In genomic region chr14:89921896-89922548, GRCh38 we compare ENCODE assay signal across 14 cellular contexts. TPM values are rescaled to one million over a fixed set of nuclear protein-coding genes. Genes with fewer than 3 reads are reported as not detected.
DNase-seq lines count a peak whose midpoint lies in the region; ATAC-seq and TF ChIP-seq lines count a peak whose summit lies in the region.
"Had no signal": no experiment of that assay in that cellular context is flagged by ENCODE, and none has a peak within 500 bp of the region (broad histone marks: within the 10 kb centered on the region; RNA-seq: fewer than 3 reads in every experiment).

No MANE protein-coding gene starts in this region.

- peaks cover 9 to 10% of the 10 kb centered on the region in 2 donors for H3K4me1 ChIP-seq in gastrocnemius medialis
- H3K4me1 ChIP-seq in testis: no peaks in the 10 kb centered on the region
- H3K4me1 ChIP-seq: BLaER1 had no signal

- WGBS in testis, 2 donors: 92 to 96% methylated on average over 4 of the region's 4 CpGs

- no peak for DNase-seq in AG04450 (ENCODE audit: low read depth, low spot score)
- DNase-seq in HT1080 (ENCODE audit: low read depth): peak; percentile 95
- DNase-seq in caudate nucleus (lab: John Stamatoyannopoulos, UW): peak in 34 of 61 donors; percentile 7 to 79 (median 36)
- peak; percentile 78 for DNase-seq in kidney tubule cell (ENCODE audit: low spot score)
- no peak for DNase-seq in gastrocnemius medialis
- no peak for DNase-seq in testis
- DNase-seq in effector CD8-positive, alpha-beta T cell (lab: John Stamatoyannopoulos, UW): no peak
- DNase-seq: activated CD4-positive, CD25-positive, alpha-beta regulatory T cell treated with anti-CD3 and anti-CD28 coated beads, Interleukin-2, amount 50 U/mL, for 72 hours; naive thymus-derived CD8-positive, alpha-beta T cell; NCI-H446 treated with DMSO at 0.1 percent for 48 hours; stimulated activated CD4-positive, alpha-beta T cell treated with anti-CD3 and anti-CD28 coated beads, Interleukin-15, amount 100 ng/mL, for 24 hours had no signal

- POLR2A ChIA-PET in AG04450 (lab: Yijun Ruan, JAX): interaction anchor here (0.5 to 1.5 kb wide), 2 partner anchors 66 to 881 kb away, joined by 3 to 5 read pairs; no protein-coding TSS in a partner anchor

- H3K9me3 ChIP-seq in AG04450 (ENCODE audit: control insufficient read depth, insufficient read depth, low read length) (no peaks in the 10 kb centered on the region), gastrocnemius medialis (no peaks in the 10 kb centered on the region), testis (no peaks in the 10 kb centered on the region)
- H3K9me3 ChIP-seq: BLaER1 had no signal

- intact Hi-C loops in gastrocnemius medialis (cut with DNase I; ENCODE audit: low total_unique reads): no loop called here
- intact Hi-C loops in testis (cut with DNase I; ENCODE audit: low total_unique reads): no loop called here

- H3K27me3 ChIP-seq in AG04450 (ENCODE audit: control insufficient read depth, insufficient read depth, low read length) (no peaks in the 10 kb centered on the region), gastrocnemius medialis (no peaks in the 10 kb centered on the region), testis (no peaks in the 10 kb centered on the region)
- H3K27me3 ChIP-seq: BLaER1 had no signal

- no peak overlapping the region for H3K4me3 ChIP-seq in AG04450 (ENCODE audit: low read depth, low read length)
- H3K4me3 ChIP-seq in gastrocnemius medialis: no peak overlapping the region
- no peak overlapping the region for H3K4me3 ChIP-seq in testis
- H3K4me3 ChIP-seq: BLaER1 had no signal

- in situ Hi-C loops in gastrocnemius medialis (cut with MboI; ENCODE audit: low sequenced_read_pairs in 4 of 4): loop anchor here in 3 of 4 donors (25.0 kb wide), 3 partner anchors 485 to 1260 kb away; no protein-coding TSS in a partner anchor

- ATAC-seq in gastrocnemius medialis (no peak), GM19035 (IDR thresholded peaks at IDR 0.05; ENCODE audit: unreplicated experiment) (no peak)
- ATAC-seq: naive thymus-derived CD8-positive, alpha-beta T cell; Right ventricle myocardium inferior had no signal

- peak overlapping the region; percentile 39 for H3K27ac ChIP-seq in AG04450 (ENCODE audit: low read depth, low read length)
- peak overlapping the region; percentile 79 for H3K27ac ChIP-seq in caudate nucleus (ENCODE audit: low read depth, low read length)
- no peak overlapping the region for H3K27ac ChIP-seq in gastrocnemius medialis
- H3K27ac ChIP-seq in testis: no peak overlapping the region
- H3K27ac ChIP-seq: BLaER1 had no signal

- TF ChIP-seq POLR2A in gastrocnemius medialis (IDR thresholded peaks at IDR 0.05) (no peak), testis (IDR thresholded peaks at IDR 0.05) (no peak)

- CTCF ChIA-PET in AG04450 (lab: Charles Lee): interaction anchor here (1.6 to 1.8 kb wide), 2 partner anchors 12 to 16 kb away, joined by 5 to 12 read pairs; no protein-coding TSS in a partner anchor

- no peak for TF ChIP-seq CTCF in AG04450 (IDR thresholded peaks at IDR 0.05; ENCODE audit: low read depth, low read length)
- TF ChIP-seq CTCF in gastrocnemius medialis (IDR thresholded peaks at IDR 0.05 in 4 of 5, conservative IDR thresholded peaks at IDR 0.05 in 1 of 5): no peak
- no peak for TF ChIP-seq CTCF in testis (IDR thresholded peaks at IDR 0.05)

- H3K36me3 ChIP-seq in gastrocnemius medialis (no peaks in the 10 kb centered on the region), testis (ENCODE audit: low read depth, missing control alignments) (no peaks in the 10 kb centered on the region)

RNA-seq across cellular contexts. Expression of gene EFCAB11, which starts 32.5 kb away (rescaled TPM):
- polyA plus RNA-seq in AG04450 (2011; rRNA removed): 5.0 and 5.9 TPM in 2 replicates
- polyA minus RNA-seq in AG04450 (2011; rRNA and poly(A)+ RNA removed): 2.0 and 2.7 TPM in 2 replicates
- 3.9 and 12.2 TPM in 2 replicates for total RNA-seq in HT1080 (2014; rRNA removed; shearing (Covaris generic))
- polyA plus RNA-seq in HT1080 (2015; cell fraction: cytosol; rRNA removed): 10.8 and 11.3 TPM in 2 replicates
- 3.0 and 4.6 TPM in 2 replicates for polyA plus RNA-seq in HT1080 (2015; cell fraction: nucleus; rRNA removed)
- total RNA-seq in gastrocnemius medialis: 1 to 10 TPM in 3 of 4 donors, under 1 TPM in 1; 0.69 to 1.6 (median 1.6) TPM
- 10 to 100 TPM; 30.5 to 50.6 TPM for total RNA-seq in testis
- polyA plus RNA-seq in testis (ENCODE audit: insufficient read depth, low read depth, low replicate concordance): 78.3 TPM

RNA-seq across cellular contexts. Expression of gene TDP1, which starts 33.7 kb away (rescaled TPM):
- polyA plus RNA-seq in AG04450 (2011; rRNA removed): 16.3 and 19.0 TPM in 2 replicates
- polyA minus RNA-seq in AG04450 (2011; rRNA and poly(A)+ RNA removed): 24.8 and 29.1 TPM in 2 replicates
- 49.9 and 52.5 TPM in 2 replicates for total RNA-seq in HT1080 (2014; rRNA removed; shearing (Covaris generic))
- 29.8 and 35.8 TPM in 2 replicates for polyA plus RNA-seq in HT1080 (2015; cell fraction: cytosol; rRNA removed)
- 43.4 and 44.8 TPM in 2 replicates for polyA plus RNA-seq in HT1080 (2015; cell fraction: nucleus; rRNA removed)
- total RNA-seq in gastrocnemius medialis: 1 to 10 TPM; 2.0 to 5.0 (median 3.8) TPM
- 10 to 100 TPM; 37.0 to 43.1 TPM for total RNA-seq in testis
- 55.2 TPM for polyA plus RNA-seq in testis (ENCODE audit: insufficient read depth, low read depth, low replicate concordance)

Comparison
In these comparisons a context has a peak if more than half of its experiments do, and no peak if none do; other contexts are left out.
1. DNase-seq: peak in HT1080 (single experiment), caudate nucleus (34 of 61) and kidney tubule cell (single experiment); none in AG04450 (single experiment), gastrocnemius medialis (0 of 2), testis (single experiment) and effector CD8-positive, alpha-beta T cell (single experiment).
2. H3K27ac ChIP-seq: peak in AG04450 (single experiment) and caudate nucleus (single experiment); none in gastrocnemius medialis (0 of 4) and testis (0 of 2).